Comparison of ENCODE assay signal across 31 cellular contexts in genomic region chr20:47445291-47445690, GRCh38.
"Had no signal": no experiment of that assay in that cellular context is flagged by ENCODE, and none has a peak within 500 bp of the region (broad histone marks: within the 10 kb centered on the region; RNA-seq: fewer than 3 reads in every experiment).

No MANE protein-coding gene starts in this region.

- H3K4me1 ChIP-seq: adrenal gland, body of pancreas, esophagus squamous epithelium, gastroesophageal sphincter had no signal

- H3K27ac Mint-ChIP-seq: activated CD4-positive, alpha-beta memory T cell treated with anti-CD3 and anti-CD28 coated beads for 36 hours; activated CD4-positive, alpha-beta T cell treated with anti-CD3 and anti-CD28 coated beads for 36 hours; activated CD4-positive, alpha-beta T cell treated with anti-CD3 and anti-CD28 coated beads, Interleukin-2, amount 10 ng/mL, durations not matched to agents 24 days and 14 days; activated CD8-positive, alpha-beta memory T cell treated with anti-CD3 and anti-CD28 coated beads, Interleukin-2, amount 10 ng/mL, durations not matched to agents 7 days and 5 days; activated CD8-positive, alpha-beta T cell treated with anti-CD3 and anti-CD28 coated beads, Interleukin-2, amount 10 ng/mL, durations not matched to agents 7 days and 5 days; activated naive CD4-positive, alpha-beta T cell treated with anti-CD3 and anti-CD28 coated beads for 36 hours; activated naive CD4-positive, alpha-beta T cell treated with anti-CD3 and anti-CD28 coated beads, Interleukin-2, amount 50 U/mL, for 24 hours; activated naive CD8-positive, alpha-beta T cell treated with anti-CD3 and anti-CD28 coated beads for 36 hours; activated naive CD8-positive, alpha-beta T cell treated with anti-CD3 and anti-CD28 coated beads, Interleukin-2, amount 50 U/mL, for 24 hours; activated T-helper 1 cell treated with anti-CD3 and anti-CD28 coated beads, Interleukin-12 subunit alpha, Interleukin-12 subunit beta, Interleukin-2, Interleukin-4 antibody, amounts not matched to agents 30 ng/mL and 10 ng/mL and 1 ng/mL, durations not matched to agents 14 hours and 24 hours and 36 hours; activated T-helper 2 cell treated with anti-CD3 and anti-CD28 coated beads, Interferon-gamma antibody, Interleukin-2, Interleukin-4, amounts not matched to agents 10 μg/mL and 5 μg/mL and 100 μg/mL, durations not matched to agents 14 hours and 24 hours and 36 hours had no signal

- FAIRE-seq: colon, endometrium, endothelial cell of umbilical vein had no signal

- H3K4me3 Mint-ChIP-seq: activated CD4-positive, alpha-beta memory T cell treated with anti-CD3 and anti-CD28 coated beads for 36 hours; activated CD4-positive, alpha-beta T cell treated with anti-CD3 and anti-CD28 coated beads for 36 hours; activated CD4-positive, alpha-beta T cell treated with anti-CD3 and anti-CD28 coated beads, Interleukin-2, amount 10 ng/mL, durations not matched to agents 24 days and 14 days; activated CD8-positive, alpha-beta memory T cell treated with anti-CD3 and anti-CD28 coated beads, Interleukin-2, amount 10 ng/mL, durations not matched to agents 7 days and 5 days; activated CD8-positive, alpha-beta T cell treated with anti-CD3 and anti-CD28 coated beads, Interleukin-2, amount 10 ng/mL, durations not matched to agents 7 days and 5 days; activated naive CD4-positive, alpha-beta T cell treated with anti-CD3 and anti-CD28 coated beads for 36 hours; activated naive CD4-positive, alpha-beta T cell treated with anti-CD3 and anti-CD28 coated beads, Interleukin-2, amount 50 U/mL, for 24 hours; activated naive CD8-positive, alpha-beta T cell treated with anti-CD3 and anti-CD28 coated beads for 36 hours; activated naive CD8-positive, alpha-beta T cell treated with anti-CD3 and anti-CD28 coated beads, Interleukin-2, amount 50 U/mL, for 24 hours; activated T-helper 1 cell treated with anti-CD3 and anti-CD28 coated beads, Interleukin-12 subunit alpha, Interleukin-12 subunit beta, Interleukin-2, Interleukin-4 antibody, amounts not matched to agents 30 ng/mL and 10 ng/mL and 1 ng/mL, durations not matched to agents 14 hours and 24 hours and 36 hours had no signal

- H3K36me3 ChIP-seq: adrenal gland, esophagus squamous epithelium, gastroesophageal sphincter had no signal

- H3K27ac ChIP-seq: adrenal gland, body of pancreas, epithelial cell of prostate, esophagus squamous epithelium, gastroesophageal sphincter had no signal

- H3K4me3 ChIP-seq: adrenal gland, body of pancreas, esophagus squamous epithelium, gastroesophageal sphincter had no signal

- H3K27me3 ChIP-seq: adrenal gland, body of pancreas, esophagus squamous epithelium, gastroesophageal sphincter had no signal

- H3K9me3 Mint-ChIP-seq: activated CD4-positive, alpha-beta memory T cell treated with anti-CD3 and anti-CD28 coated beads for 36 hours; activated CD4-positive, alpha-beta T cell treated with anti-CD3 and anti-CD28 coated beads, Interleukin-2, amount 10 ng/mL, durations not matched to agents 24 days and 14 days; activated naive CD4-positive, alpha-beta T cell treated with anti-CD3 and anti-CD28 coated beads for 36 hours; activated naive CD4-positive, alpha-beta T cell treated with anti-CD3 and anti-CD28 coated beads, Interleukin-2, amount 50 U/mL, for 24 hours; activated naive CD8-positive, alpha-beta T cell treated with anti-CD3 and anti-CD28 coated beads for 36 hours; activated naive CD8-positive, alpha-beta T cell treated with anti-CD3 and anti-CD28 coated beads, Interleukin-2, amount 50 U/mL, for 24 hours; activated T-helper 1 cell treated with anti-CD3 and anti-CD28 coated beads, Interleukin-12 subunit alpha, Interleukin-12 subunit beta, Interleukin-2, Interleukin-4 antibody, amounts not matched to agents 30 ng/mL and 10 ng/mL and 1 ng/mL, durations not matched to agents 14 hours and 24 hours and 36 hours; activated T-helper 2 cell treated with anti-CD3 and anti-CD28 coated beads, Interferon-gamma antibody, Interleukin-2, Interleukin-4, amounts not matched to agents 10 μg/mL and 5 μg/mL and 100 μg/mL, durations not matched to agents 14 hours and 24 hours and 36 hours had no signal

- DNase-seq: activated CD4-positive, alpha-beta memory T cell treated with anti-CD3 and anti-CD28 coated beads for 36 hours; activated CD4-positive, alpha-beta T cell treated with anti-CD3 and anti-CD28 coated beads for 36 hours; activated CD4-positive, alpha-beta T cell treated with anti-CD3 and anti-CD28 coated beads, Interleukin-2, amount 10 ng/mL, durations not matched to agents 24 days and 14 days; activated CD4-positive, CD25-positive, alpha-beta regulatory T cell; activated CD4-positive, CD25-positive, alpha-beta regulatory T cell treated with anti-CD3 and anti-CD28 coated beads, Interleukin-2, amount 50 U/mL, for 72 hours; activated CD8-positive, alpha-beta memory T cell treated with anti-CD3 and anti-CD28 coated beads, Interleukin-2, amount 10 ng/mL, durations not matched to agents 7 days and 5 days; activated CD8-positive, alpha-beta memory T cell treated with anti-CD3 and anti-CD28 coated beads, Interleukin-2, amount 50 U/mL, for 4 hours; activated CD8-positive, alpha-beta T cell treated with anti-CD3 and anti-CD28 coated beads, Interleukin-2, amount 10 ng/mL, durations not matched to agents 7 days and 5 days; activated effector memory CD4-positive, alpha-beta T cell treated with anti-CD3 and anti-CD28 coated beads, Interleukin-2, amount 50 U/mL, for 16 hours; activated naive CD4-positive, alpha-beta T cell treated with anti-CD3 and anti-CD28 coated beads for 36 hours; activated naive CD8-positive, alpha-beta T cell treated with anti-CD3 and anti-CD28 coated beads for 36 hours; activated naive CD8-positive, alpha-beta T cell treated with anti-CD3 and anti-CD28 coated beads, Interleukin-2, amount 50 U/mL, for 24 hours; activated T-cell treated with anti-CD3 and anti-CD28 coated beads, Interleukin-2, amount 50 U/mL, for 1 hour; activated T-cell treated with anti-CD3 and anti-CD28 coated beads, Interleukin-2, amount 50 U/mL, for 48 hours; adrenal gland; amygdala; aorta; body of pancreas; caudate nucleus; effector CD8-positive, alpha-beta T cell; esophagus squamous epithelium; foreskin melanocyte; T-helper 2 cell had no signal

- H3K4me1 Mint-ChIP-seq: activated CD4-positive, alpha-beta T cell treated with anti-CD3 and anti-CD28 coated beads for 36 hours; activated naive CD4-positive, alpha-beta T cell treated with anti-CD3 and anti-CD28 coated beads, Interleukin-2, amount 50 U/mL, for 24 hours; activated naive CD8-positive, alpha-beta T cell treated with anti-CD3 and anti-CD28 coated beads, Interleukin-2, amount 50 U/mL, for 24 hours had no signal

- H3K36me3 Mint-ChIP-seq: activated CD4-positive, alpha-beta memory T cell treated with anti-CD3 and anti-CD28 coated beads for 36 hours; activated CD8-positive, alpha-beta memory T cell treated with anti-CD3 and anti-CD28 coated beads, Interleukin-2, amount 10 ng/mL, durations not matched to agents 7 days and 5 days; activated naive CD4-positive, alpha-beta T cell treated with anti-CD3 and anti-CD28 coated beads, Interleukin-2, amount 50 U/mL, for 24 hours; activated naive CD8-positive, alpha-beta T cell treated with anti-CD3 and anti-CD28 coated beads for 36 hours had no signal

- ATAC-seq: activated CD4-positive, alpha-beta T cell treated with anti-CD3 and anti-CD28 coated beads for 36 hours; activated CD8-positive, alpha-beta memory T cell treated with anti-CD3 and anti-CD28 coated beads, Interleukin-2, amount 10 ng/mL, durations not matched to agents 7 days and 5 days; activated CD8-positive, alpha-beta T cell treated with anti-CD3 and anti-CD28 coated beads, Interleukin-2, amount 10 ng/mL, durations not matched to agents 7 days and 5 days; activated naive CD8-positive, alpha-beta T cell treated with anti-CD3 and anti-CD28 coated beads, Interleukin-2, amount 50 U/mL, for 24 hours; body of pancreas; gastroesophageal sphincter had no signal

- H3K9me3 ChIP-seq: adrenal gland, body of pancreas, esophagus squamous epithelium, gastroesophageal sphincter had no signal

- H3K27me3 Mint-ChIP-seq: activated CD4-positive, alpha-beta memory T cell treated with anti-CD3 and anti-CD28 coated beads for 36 hours; activated CD4-positive, alpha-beta T cell treated with anti-CD3 and anti-CD28 coated beads for 36 hours; activated CD4-positive, alpha-beta T cell treated with anti-CD3 and anti-CD28 coated beads, Interleukin-2, amount 10 ng/mL, durations not matched to agents 24 days and 14 days; activated CD8-positive, alpha-beta memory T cell treated with anti-CD3 and anti-CD28 coated beads, Interleukin-2, amount 10 ng/mL, durations not matched to agents 7 days and 5 days; activated naive CD4-positive, alpha-beta T cell treated with anti-CD3 and anti-CD28 coated beads, Interleukin-2, amount 50 U/mL, for 24 hours; activated naive CD8-positive, alpha-beta T cell treated with anti-CD3 and anti-CD28 coated beads for 36 hours; activated naive CD8-positive, alpha-beta T cell treated with anti-CD3 and anti-CD28 coated beads, Interleukin-2, amount 50 U/mL, for 24 hours had no signal
